ENCODE assay signal across 1 cellular context in the genomic region with DNA sequence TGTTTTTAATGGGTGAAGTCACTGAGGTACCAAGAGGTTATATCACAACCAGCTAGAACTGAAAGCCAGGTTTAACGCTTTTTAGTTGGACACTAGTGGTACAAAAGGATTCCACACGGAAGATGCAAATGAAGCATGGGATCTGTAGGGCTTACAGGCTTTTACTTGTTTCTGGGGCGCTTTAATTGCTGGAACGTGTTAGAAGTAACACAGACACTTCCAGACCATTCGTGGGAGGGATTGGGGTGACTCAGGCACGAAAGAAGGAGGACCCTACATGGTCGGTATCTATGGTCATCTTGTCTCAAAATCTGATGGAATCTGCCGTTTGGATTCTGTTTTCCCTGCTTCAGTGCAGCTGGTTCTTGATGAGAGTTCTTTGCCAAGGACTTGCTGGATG.
TF ChIP-seq lines count a peak whose summit lies in the region.

No MANE protein-coding gene starts in this region.

TF ChIP-seq in HepG2, 621 proteins besides CTCF, POLR2A, EP300 and RAD21 (continued from another document):
- TF ChIP-seq, protein P1, sequence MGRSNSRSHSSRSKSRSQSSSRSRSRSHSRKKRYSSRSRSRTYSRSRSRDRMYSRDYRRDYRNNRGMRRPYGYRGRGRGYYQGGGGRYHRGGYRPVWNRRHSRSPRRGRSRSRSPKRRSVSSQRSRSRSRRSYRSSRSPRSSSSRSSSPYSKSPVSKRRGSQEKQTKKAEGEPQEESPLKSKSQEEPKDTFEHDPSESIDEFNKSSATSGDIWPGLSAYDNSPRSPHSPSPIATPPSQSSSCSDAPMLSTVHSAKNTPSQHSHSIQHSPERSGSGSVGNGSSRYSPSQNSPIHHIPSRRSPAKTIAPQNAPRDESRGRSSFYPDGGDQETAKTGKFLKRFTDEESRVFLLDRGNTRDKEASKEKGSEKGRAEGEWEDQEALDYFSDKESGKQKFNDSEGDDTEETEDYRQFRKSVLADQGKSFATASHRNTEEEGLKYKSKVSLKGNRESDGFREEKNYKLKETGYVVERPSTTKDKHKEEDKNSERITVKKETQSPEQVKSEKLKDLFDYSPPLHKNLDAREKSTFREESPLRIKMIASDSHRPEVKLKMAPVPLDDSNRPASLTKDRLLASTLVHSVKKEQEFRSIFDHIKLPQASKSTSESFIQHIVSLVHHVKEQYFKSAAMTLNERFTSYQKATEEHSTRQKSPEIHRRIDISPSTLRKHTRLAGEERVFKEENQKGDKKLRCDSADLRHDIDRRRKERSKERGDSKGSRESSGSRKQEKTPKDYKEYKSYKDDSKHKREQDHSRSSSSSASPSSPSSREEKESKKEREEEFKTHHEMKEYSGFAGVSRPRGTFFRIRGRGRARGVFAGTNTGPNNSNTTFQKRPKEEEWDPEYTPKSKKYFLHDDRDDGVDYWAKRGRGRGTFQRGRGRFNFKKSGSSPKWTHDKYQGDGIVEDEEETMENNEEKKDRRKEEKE (IDR thresholded peaks at IDR 0.05): no peak
- no peak for TF ChIP-seq ZNF354B (CRISPR knock-in tag; IDR thresholded peaks at IDR 0.05)
- no peak for TF ChIP-seq ZNF207 (IDR thresholded peaks at IDR 0.05; ENCODE audit: borderline replicate concordance)
- no peak for TF ChIP-seq SOX5 (CRISPR knock-in tag; IDR thresholded peaks at IDR 0.05; ENCODE audit: borderline replicate concordance)
- no peak for TF ChIP-seq ZNF850 (CRISPR knock-in tag; conservative IDR thresholded peaks at IDR 0.05)
- no peak for TF ChIP-seq GLI4 (CRISPR knock-in tag; IDR thresholded peaks at IDR 0.05; ENCODE audit: borderline replicate concordance)
- TF ChIP-seq, protein P2, sequence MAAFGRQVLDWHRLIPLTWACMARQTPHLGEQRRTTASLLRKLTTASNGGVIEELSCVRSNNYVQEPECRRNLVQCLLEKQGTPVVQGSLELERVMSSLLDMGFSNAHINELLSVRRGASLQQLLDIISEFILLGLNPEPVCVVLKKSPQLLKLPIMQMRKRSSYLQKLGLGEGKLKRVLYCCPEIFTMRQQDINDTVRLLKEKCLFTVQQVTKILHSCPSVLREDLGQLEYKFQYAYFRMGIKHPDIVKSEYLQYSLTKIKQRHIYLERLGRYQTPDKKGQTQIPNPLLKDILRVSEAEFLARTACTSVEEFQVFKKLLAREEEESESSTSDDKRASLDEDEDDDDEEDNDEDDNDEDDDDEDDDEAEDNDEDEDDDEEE (CRISPR knock-in tag; IDR thresholded peaks at IDR 0.05): no peak
- no peak for TF ChIP-seq SNRNP70 (IDR thresholded peaks at IDR 0.05; ENCODE audit: low read depth, low read length)
- TF ChIP-seq, protein P3, sequence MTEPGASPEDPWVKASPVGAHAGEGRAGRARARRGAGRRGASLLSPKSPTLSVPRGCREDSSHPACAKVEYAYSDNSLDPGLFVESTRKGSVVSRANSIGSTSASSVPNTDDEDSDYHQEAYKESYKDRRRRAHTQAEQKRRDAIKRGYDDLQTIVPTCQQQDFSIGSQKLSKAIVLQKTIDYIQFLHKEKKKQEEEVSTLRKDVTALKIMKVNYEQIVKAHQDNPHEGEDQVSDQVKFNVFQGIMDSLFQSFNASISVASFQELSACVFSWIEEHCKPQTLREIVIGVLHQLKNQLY (CRISPR knock-in tag; IDR thresholded peaks at IDR 0.05): no peak
- TF ChIP-seq ZSCAN21 (CRISPR knock-in tag; IDR thresholded peaks at IDR 0.05; ENCODE audit: borderline replicate concordance): no peak
- no peak for TF ChIP-seq ZNF562 (CRISPR knock-in tag; IDR thresholded peaks at IDR 0.05; ENCODE audit: borderline replicate concordance)
- no peak for TF ChIP-seq MXD4 (CRISPR knock-in tag; IDR thresholded peaks at IDR 0.05)
